Comparison of ENCODE assay signal across 23 cellular contexts in genomic region chr10:51672039-51672535, GRCh38. TPM values are rescaled to one million over a fixed set of nuclear protein-coding genes. Genes with fewer than 3 reads are reported as not detected.
A peak's percentile ranks its signal among the peaks of the same experiment; 100 is the strongest.
DNase-seq lines count a peak whose midpoint lies in the region; ATAC-seq, FAIRE-seq and TF ChIP-seq lines count a peak whose summit lies in the region.
"Had no signal": no experiment of that assay in that cellular context is flagged by ENCODE, and none has a peak within 500 bp of the region (broad histone marks: within the 10 kb centered on the region; RNA-seq: fewer than 3 reads in every experiment).

No MANE protein-coding gene starts in this region.

- H3K4me3 Mint-ChIP-seq in natural killer cell = no peak overlapping the region
- H3K4me3 Mint-ChIP-seq: B cell; CD4-positive, CD25-positive, alpha-beta regulatory T cell; CD8-positive, alpha-beta T cell; GM23338; H9; HFFc6 had no signal

- no peaks in the 10 kb centered on the region for H3K4me1 Mint-ChIP-seq in natural killer cell
- H3K4me1 Mint-ChIP-seq: B cell; CD4-positive, CD25-positive, alpha-beta regulatory T cell had no signal

- H3K9me3 Mint-ChIP-seq in natural killer cell = no peaks in the 10 kb centered on the region

- H3K27me3 Mint-ChIP-seq in natural killer cell (ENCODE audit: low read depth in 2 of 2) = peaks cover 3 to 12% of the 10 kb centered on the region in 2 donors

- no peaks in the 10 kb centered on the region for H3K27me3 ChIP-seq in pancreas
- H3K27me3 ChIP-seq: BLaER1 had no signal

- H3K9me3 ChIP-seq in HEK293 (ENCODE audit: control insufficient read depth, insufficient read depth, low read depth, low read length) (no peaks in the 10 kb centered on the region), pancreas (no peaks in the 10 kb centered on the region)
- H3K9me3 ChIP-seq: BLaER1 had no signal

- intact Hi-C loops in pancreas (cut with DNase I) (no loop called here), natural killer cell (cut with micrococcal nuclease) (no loop called here)

- POLR2A ChIA-PET in HEK293 (lab: Yijun Ruan, JAX) = no interaction called here

- ATAC-seq in pancreas (no peak), natural killer cell (no peak)
- ATAC-seq: CD8-positive, alpha-beta T cell; GM23338; HCT116 had no signal

- no peaks in the 10 kb centered on the region for H3K36me3 Mint-ChIP-seq in natural killer cell
- H3K36me3 Mint-ChIP-seq: CD4-positive, CD25-positive, alpha-beta regulatory T cell; CD8-positive, alpha-beta T cell had no signal

- no peak for DNase-seq in frontal cortex (ENCODE audit: low spot score in 2 of 2)
- no peak for DNase-seq in pancreas
- DNase-seq in effector CD8-positive, alpha-beta T cell (lab: John Stamatoyannopoulos, UW) = no peak
- DNase-seq in natural killer cell = no peak
- no peak for DNase-seq in AG08395 (ENCODE audit: low spot score)
- DNase-seq: 8988T; CD4-positive, CD25-positive, alpha-beta regulatory T cell; CD8-positive, alpha-beta T cell; DMS 273 treated with DMSO at 0.1 percent for 48 hours; DMS79; EL; H9; HFFc6 had no signal

- TF ChIP-seq CTCF in HEK293 (tag by site-specific recombination; IDR thresholded peaks at IDR 0.05) = no peak
- TF ChIP-seq CTCF in pancreas (IDR thresholded peaks at IDR 0.05) = no peak
- TF ChIP-seq CTCF in natural killer cell (IDR thresholded peaks at IDR 0.05) = no peak

- FAIRE-seq in A204.1 (lab: Jason Lieb, UNC) = peak; percentile 82
- peak; percentile 36 for FAIRE-seq in frontal cortex (lab: Jason Lieb, UNC)
- peak; percentile 82 for FAIRE-seq in pancreas (lab: Jason Lieb, UNC)
- FAIRE-seq: D721Med, GM12892, GM19239 had no signal

- H3K4me1 ChIP-seq in HEK293 (ENCODE audit: control insufficient read depth, insufficient read depth, low read length) (peaks cover 8% of the 10 kb centered on the region), pancreas (no peaks in the 10 kb centered on the region)

- no peak overlapping the region for H3K4me3 ChIP-seq in HEK293 (ENCODE audit: low read depth, low read length)
- H3K4me3 ChIP-seq in pancreas = no peak overlapping the region
- H3K4me3 ChIP-seq: BLaER1, GM23338 had no signal

- no peak overlapping the region for H3K27ac Mint-ChIP-seq in natural killer cell
- H3K27ac Mint-ChIP-seq: B cell; CD4-positive, CD25-positive, alpha-beta regulatory T cell; CD8-positive, alpha-beta T cell; GM23338; HFFc6 had no signal

- no peaks in the 10 kb centered on the region for H3K36me3 ChIP-seq in HEK293 (ENCODE audit: control insufficient read depth in 2 of 2, insufficient read depth in 1 of 2, low read length in 2 of 2)
- no peaks in the 10 kb centered on the region for H3K36me3 ChIP-seq in pancreas
- H3K36me3 ChIP-seq: BLaER1 had no signal

- CTCF ChIA-PET in HEK293 (lab: Yijun Ruan, JAX) = no interaction called here

- H3K27ac ChIP-seq in HEK293 (ENCODE audit: extremely low read depth, low read depth, low read length) (no peak overlapping the region), pancreas (no peak overlapping the region)
- H3K27ac ChIP-seq: BLaER1, C4-2B had no signal

TF ChIP-seq in HEK293, 187 proteins besides CTCF, POLR2A, EP300 and RAD21:
- TF ChIP-seq ZNF133 (tag by site-specific recombination; IDR thresholded peaks at IDR 0.05) (peak; percentile 96), ZNF610 (tag by site-specific recombination; IDR thresholded peaks at IDR 0.05; ENCODE audit: borderline replicate concordance) (peak; percentile 16; the same call in 1 of the 2 replicates), GFI1B (tag by site-specific recombination; IDR thresholded peaks at IDR 0.05) (no peak)

RNA-seq across cellular contexts. Expression of gene CSTF2T, which starts 27.3 kb away (rescaled TPM):
- total RNA-seq in frontal cortex (47.7 TPM), pancreas (10 to 100 TPM in 3 of 6 donors, 1 to 10 TPM in 3; 5.9 to 13.2 (median 9.3) TPM), natural killer cell (10 to 100 TPM; 29.8 to 34.8 (median 32.8) TPM)
- 1 to 10 TPM; 4.2 to 7.8 TPM for polyA plus RNA-seq in pancreas
